In genomic region chr2:95044598-95044997, GRCh38 we compare ENCODE assay signal across 20 cellular contexts. TPM values are rescaled to one million over a fixed set of nuclear protein-coding genes. Genes with fewer than 3 reads are reported as not detected.
"Had no signal": no experiment of that assay in that cellular context is flagged by ENCODE, and none has a peak within 500 bp of the region (broad histone marks: within the 10 kb centered on the region; RNA-seq: fewer than 3 reads in every experiment).

No MANE protein-coding gene starts in this region.

- H3K9me3 ChIP-seq: lower lobe of right lung had no signal

- H3K27ac Mint-ChIP-seq: activated CD4-positive, alpha-beta T cell treated with anti-CD3 and anti-CD28 coated beads, Interleukin-2, amount 10 ng/mL, durations not matched to agents 7 days and 5 days; stimulated activated naive CD8-positive, alpha-beta T cell treated with anti-CD3 and anti-CD28 coated beads, Interleukin-15, Interleukin-2, amounts not matched to agents 100 ng/mL and 50 ng/mL, for 24 hours; type B pancreatic cell had no signal

- ATAC-seq: left cardiac atrium, lower lobe of right lung had no signal

- H3K27me3 Mint-ChIP-seq: activated CD4-positive, alpha-beta T cell treated with anti-CD3 and anti-CD28 coated beads, Interleukin-2, amount 10 ng/mL, durations not matched to agents 7 days and 5 days; stimulated activated naive CD8-positive, alpha-beta T cell treated with anti-CD3 and anti-CD28 coated beads, Interleukin-15, Interleukin-2, amounts not matched to agents 100 ng/mL and 50 ng/mL, for 24 hours had no signal

- H3K9me3 Mint-ChIP-seq: activated CD4-positive, alpha-beta T cell treated with anti-CD3 and anti-CD28 coated beads, Interleukin-2, amount 10 ng/mL, durations not matched to agents 7 days and 5 days; nephron; stimulated activated naive CD8-positive, alpha-beta T cell treated with anti-CD3 and anti-CD28 coated beads, Interleukin-15, Interleukin-2, amounts not matched to agents 100 ng/mL and 50 ng/mL, for 24 hours; type B pancreatic cell had no signal

- H3K4me3 ChIP-seq: cardiac muscle cell, lower lobe of right lung had no signal

- H3K36me3 ChIP-seq: cardiac muscle cell, lower lobe of right lung had no signal

- H3K4me3 Mint-ChIP-seq: activated CD4-positive, alpha-beta T cell treated with anti-CD3 and anti-CD28 coated beads, Interleukin-2, amount 10 ng/mL, durations not matched to agents 7 days and 5 days; nephron; stimulated activated naive CD8-positive, alpha-beta T cell treated with anti-CD3 and anti-CD28 coated beads, Interleukin-15, Interleukin-2, amounts not matched to agents 100 ng/mL and 50 ng/mL, for 24 hours; type B pancreatic cell had no signal

- H3K27ac ChIP-seq: cardiac muscle cell had no signal

- DNase-seq: activated CD4-positive, alpha-beta T cell treated with anti-CD3 and anti-CD28 coated beads, Interleukin-2, amount 10 ng/mL, durations not matched to agents 7 days and 5 days; activated CD8-positive, alpha-beta memory T cell treated with anti-CD3 and anti-CD28 coated beads, Interleukin-2, amount 50 U/mL, for 48 hours; activated effector memory CD4-positive, alpha-beta T cell treated with anti-CD3 and anti-CD28 coated beads, Interleukin-2, amount 50 U/mL, for 16 hours; activated naive CD4-positive, alpha-beta T cell treated with anti-CD3 and anti-CD28 coated beads, Interleukin-2, amount 50 U/mL, for 16 hours; activated T-cell treated with anti-CD3 and anti-CD28 coated beads, Interleukin-2, amount 50 U/mL, for 48 hours; foreskin fibroblast; left cardiac atrium; lower lobe of right lung; nucleus accumbens; retina; T-helper 1 cell; T1000 had no signal

RNA-seq across cellular contexts. Expression of gene MAL, which starts 19.1 kb away (rescaled TPM):
- total RNA-seq: cardiac muscle cell, dermis microvascular lymphatic vessel endothelial cell, glomerular endothelial cell, mesenteric fat pad, temporal lobe had no signal
- polyA plus RNA-seq: cardiac muscle cell had no signal
